1 cellular context compared by ENCODE assay signal in the genomic region with DNA sequence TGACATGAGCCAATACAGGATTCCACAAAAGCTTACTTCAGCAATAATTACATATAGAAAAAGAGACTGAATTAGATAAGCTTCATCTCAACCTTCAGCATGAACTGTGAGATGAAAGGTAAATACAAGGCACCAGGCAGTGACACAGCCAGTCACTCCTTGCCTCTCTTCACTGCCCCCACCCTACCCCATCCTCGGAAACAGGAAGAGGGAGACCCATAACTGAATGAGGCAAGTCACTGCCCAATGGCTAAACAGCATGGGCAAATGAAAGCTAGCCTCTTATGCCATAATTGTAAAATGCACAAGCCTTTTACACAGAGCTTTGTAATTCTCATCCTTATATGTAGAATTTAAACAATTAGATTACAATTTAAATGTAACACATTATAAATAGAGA.
TF ChIP-seq lines count a peak whose summit lies in the region.

No MANE protein-coding gene starts in this region.

TF ChIP-seq in GM23338, 12 proteins besides CTCF, POLR2A, EP300 and RAD21 (continued from another document):
- no peak for TF ChIP-seq ZNF462 (CRISPR knock-in tag; IDR thresholded peaks at IDR 0.05)
- no peak for TF ChIP-seq REST (IDR thresholded peaks at IDR 0.05; ENCODE audit: unreplicated experiment)
- no peak for TF ChIP-seq ZNF331 (CRISPR knock-in tag; IDR thresholded peaks at IDR 0.05; ENCODE audit: low read depth)
- TF ChIP-seq ETS1 (IDR thresholded peaks at IDR 0.05) = no peak
- TF ChIP-seq POLR2AphosphoS5 (IDR thresholded peaks at IDR 0.05; ENCODE audit: low read depth) = no peak
- TF ChIP-seq CREB1 (CRISPR knock-in tag; IDR thresholded peaks at IDR 0.05; ENCODE audit: low read depth) = no peak
- TF ChIP-seq EZH2 (IDR thresholded peaks at IDR 0.05; ENCODE audit: low read depth, unreplicated experiment) = no peak
TF ChIP-seq in GM23338: peak in this region for 0.
